Comparison of ENCODE assay signal across 9 cellular contexts in the genomic region with DNA sequence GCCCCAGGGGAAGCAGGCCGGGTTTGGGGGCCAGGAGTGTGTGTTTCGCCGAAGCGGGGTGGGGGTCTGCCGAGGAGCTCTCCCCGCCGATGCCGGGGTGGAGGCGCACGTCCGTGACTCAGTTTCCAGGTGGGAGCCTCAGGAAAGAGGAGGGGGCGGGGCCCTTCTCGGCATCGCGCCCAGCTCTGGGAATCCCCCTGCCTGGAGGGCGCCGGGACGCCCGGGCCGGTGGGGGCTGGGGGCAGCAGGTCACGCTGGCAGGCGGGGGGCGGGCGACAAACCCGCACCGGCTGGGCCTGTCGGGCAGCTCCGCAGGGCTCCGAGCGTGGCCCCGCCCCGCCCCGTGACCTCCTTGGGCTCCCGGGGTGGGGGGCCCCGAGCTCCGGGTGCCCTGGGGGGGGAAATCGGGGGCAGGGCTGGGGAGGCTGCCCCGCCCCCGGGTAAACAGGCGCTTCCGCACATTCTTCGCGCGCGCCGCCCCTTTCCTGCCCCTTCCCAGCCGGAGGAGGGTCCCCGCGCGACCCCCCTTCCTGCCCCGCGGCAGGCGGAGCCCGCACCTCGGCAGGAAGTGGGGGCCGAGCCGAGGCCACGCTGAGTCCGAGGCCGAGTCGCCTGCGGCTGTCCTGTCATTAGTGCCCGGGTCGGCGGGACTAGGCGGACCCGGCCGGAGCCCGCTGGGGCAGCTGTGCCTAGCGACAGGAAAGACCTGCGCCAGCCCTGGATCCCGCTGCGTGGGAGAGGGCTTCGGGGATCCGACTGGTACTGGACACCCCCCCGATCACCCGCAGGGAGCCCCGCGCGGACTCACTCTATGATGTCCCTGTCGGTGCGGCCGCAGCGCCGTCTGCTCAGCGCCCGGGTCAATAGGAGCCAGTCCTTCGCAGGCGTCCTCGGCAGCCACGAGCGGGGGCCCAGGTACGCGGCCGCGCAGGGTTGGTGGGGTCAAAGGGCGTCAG. TPM values are rescaled to one million over a fixed set of nuclear protein-coding genes. Genes with fewer than 3 reads are reported as not detected.
DNase-seq lines count a peak whose midpoint lies in the region; ATAC-seq, FAIRE-seq and TF ChIP-seq lines count a peak whose summit lies in the region.
"Had no signal": no experiment of that assay in that cellular context is flagged by ENCODE, and none has a peak within 500 bp of the region (broad histone marks: within the 10 kb centered on the region; RNA-seq: fewer than 3 reads in every experiment).

No MANE protein-coding gene starts in this region.

- H3K9ac ChIP-seq in SU-DHL-6 (ENCODE audit: low read length), result peak overlapping the region; percentile 60

- no peak for FAIRE-seq in small intestine (lab: Jason Lieb, UNC)

- H3K4me1 ChIP-seq in small intestine (ENCODE audit: control insufficient read depth in 2 of 2, insufficient read depth in 1 of 2, low read depth in 1 of 2, low read length in 1 of 2), result no peaks in the 10 kb centered on the region

- H3K4me2 ChIP-seq in SU-DHL-6 (ENCODE audit: low read depth, low read length, poor library complexity, severe bottlenecking), result peak overlapping the region; percentile 79

- peak overlapping the region; percentile 61 for H3K4me3 ChIP-seq in SU-DHL-6 (ENCODE audit: insufficient read depth, low read length, poor library complexity, severe bottlenecking)
- peak overlapping the region; percentile 55 for H3K4me3 ChIP-seq in astrocyte of the spinal cord (ENCODE audit: low read depth, low read length)
- peak overlapping the region; percentile 59 for H3K4me3 ChIP-seq in iPS-18c (ENCODE audit: insufficient read depth, low read depth, low read length)
- peak overlapping the region; percentile 48 to 62 for H3K4me3 ChIP-seq in small intestine (ENCODE audit: low read depth in 1 of 2, low read length in 2 of 2)

- TF ChIP-seq CTCF in SU-DHL-6 (IDR thresholded peaks at IDR 0.05; ENCODE audit: insufficient read depth, low read length, poor library complexity, severe bottlenecking) (no peak), astrocyte of the spinal cord (IDR thresholded peaks at IDR 0.05; ENCODE audit: low read depth, low read length) (no peak)

- H2AFZ ChIP-seq in SU-DHL-6 (ENCODE audit: low read depth, low read length, severe bottlenecking), result peak overlapping the region; percentile 77

- H3K36me3 ChIP-seq in SU-DHL-6 (ENCODE audit: low read length), result no peaks in the 10 kb centered on the region
- peaks cover 0 to 2% of the 10 kb centered on the region in 2 donors for H3K36me3 ChIP-seq in small intestine (ENCODE audit: control insufficient read depth in 2 of 2, insufficient read depth in 2 of 2, low read length in 2 of 2)

- in situ Hi-C loops in astrocyte of the spinal cord (cut with HindIII; ENCODE audit: low sequenced_read_pairs), result no loop called here

- no peaks in the 10 kb centered on the region for H3K9me2 ChIP-seq in SU-DHL-6 (replicated peaks; ENCODE audit: insufficient read depth, low read length)

- WGBS in small intestine, 3 donors, result 0 to 1% (median 1%) methylated on average over 38 to 97 of the region's 97 CpGs

- ATAC-seq in HG03280 (IDR thresholded peaks at IDR 0.05; ENCODE audit: unreplicated experiment), result no peak

- H3K27ac ChIP-seq in SU-DHL-6 (ENCODE audit: low read depth, low read length) (no peak overlapping the region), small intestine (ENCODE audit: low read depth in 1 of 2, low read length in 1 of 2) (peak overlapping the region in 1 of 2 donors; percentile 84)
- H3K27ac ChIP-seq: 22Rv1 had no signal

- peaks cover 5% of the 10 kb centered on the region; the same call in 1 of the 2 replicates for H3F3A ChIP-seq in SU-DHL-6 (ENCODE audit: insufficient read depth)

- H3K79me2 ChIP-seq in SU-DHL-6 (ENCODE audit: insufficient read depth, low read length), result no peaks in the 10 kb centered on the region

- no peaks in the 10 kb centered on the region for H3K27me3 ChIP-seq in SU-DHL-6 (ENCODE audit: low read length)
- no peaks in the 10 kb centered on the region for H3K27me3 ChIP-seq in small intestine (ENCODE audit: control insufficient read depth in 2 of 2, insufficient read depth in 2 of 2, low read length in 2 of 2)

- H3K9me3 ChIP-seq in SU-DHL-6 (ENCODE audit: insufficient read depth, low read length) (no peaks in the 10 kb centered on the region), iPS-18c (ENCODE audit: control insufficient read depth, insufficient read depth, low read length) (no peaks in the 10 kb centered on the region), small intestine (ENCODE audit: control insufficient read depth, low read depth) (no peaks in the 10 kb centered on the region)

- no peaks in the 10 kb centered on the region for H4K20me1 ChIP-seq in SU-DHL-6 (ENCODE audit: low read depth, low read length)

- DNase-seq in NCI-H1417 (lab: John Stamatoyannopoulos, UW) (peak in 2 of 3 experiments; percentile 43 to 51), NCI-H1417 treated with DMSO at 0.1 percent for 48 hours (lab: John Stamatoyannopoulos, UW) (no peak), astrocyte of the spinal cord (ENCODE audit: low read depth, low spot score) (no peak), small intestine (no peak), SK-N-DZ (ENCODE audit: low spot score) (no peak)

RNA-seq across cellular contexts. Expression of a gene that starts 9.3 kb away (rescaled TPM):
- polyA plus RNA-seq in small intestine, result 10 to 100 TPM in 2 of 3 donors, 1 to 10 TPM in 1; 2.9 to 19.1 (median 11.3) TPM
- 15.0 and 16.7 TPM in 2 replicates for polyA plus RNA-seq in SK-N-DZ (2014; cell fraction: cytosol; rRNA removed)
- 21.7 and 69.4 TPM in 2 replicates for polyA plus RNA-seq in SK-N-DZ (2014; cell fraction: nucleus; rRNA removed)

RNA-seq across cellular contexts. Expression of a gene that starts 24.4 kb away (rescaled TPM):
- 10 to 100 TPM; 23.5 to 24.6 (median 23.7) TPM for polyA plus RNA-seq in small intestine
- 39.9 and 43.7 TPM in 2 replicates for polyA plus RNA-seq in SK-N-DZ (2014; cell fraction: cytosol; rRNA removed)
- 26.0 and 33.8 TPM in 2 replicates for polyA plus RNA-seq in SK-N-DZ (2014; cell fraction: nucleus; rRNA removed)

RNA-seq across cellular contexts. Expression of a gene that starts 54.6 kb away (rescaled TPM):
- polyA plus RNA-seq in small intestine, result under 1 TPM in 1 of 3 donors, not detected in 2; 0.10 TPM
- polyA plus RNA-seq in SK-N-DZ (2014; cell fraction: cytosol; rRNA removed), result not detected in 2 replicates
- not detected in 2 replicates for polyA plus RNA-seq in SK-N-DZ (2014; cell fraction: nucleus; rRNA removed)

RNA-seq across cellular contexts. Expression of a gene that starts 57.0 kb away (rescaled TPM):
- 100 to 1,000 TPM; 120 to 158 (median 154) TPM for polyA plus RNA-seq in small intestine
- polyA plus RNA-seq in SK-N-DZ (2014; cell fraction: cytosol; rRNA removed), result 61.3 and 68.8 TPM in 2 replicates
- 33.0 and 44.5 TPM in 2 replicates for polyA plus RNA-seq in SK-N-DZ (2014; cell fraction: nucleus; rRNA removed)

Comparison
In these comparisons a context has a peak if more than half of its experiments do, and no peak if none do; other contexts are left out.
1. DNase-seq: peak in NCI-H1417 (2 of 3); none in NCI-H1417 treated with DMSO at 0.1 percent for 48 hours (single experiment), astrocyte of the spinal cord (single experiment), small intestine (single experiment) and SK-N-DZ (single experiment).
2. Peak in every context shown above with its lines, with median percentiles within 50 percentile points of each other: H3K4me3 ChIP-seq.